ENCODE assay signal across 1 cellular context in genomic region chr17:74842599-74843351, GRCh38.
TF ChIP-seq lines count a peak whose summit lies in the region.

No MANE protein-coding gene starts in this region.

TF ChIP-seq in HepG2, 621 proteins besides CTCF, POLR2A, EP300 and RAD21 (continued from another document and continues in another):
- TF ChIP-seq, protein P1, sequence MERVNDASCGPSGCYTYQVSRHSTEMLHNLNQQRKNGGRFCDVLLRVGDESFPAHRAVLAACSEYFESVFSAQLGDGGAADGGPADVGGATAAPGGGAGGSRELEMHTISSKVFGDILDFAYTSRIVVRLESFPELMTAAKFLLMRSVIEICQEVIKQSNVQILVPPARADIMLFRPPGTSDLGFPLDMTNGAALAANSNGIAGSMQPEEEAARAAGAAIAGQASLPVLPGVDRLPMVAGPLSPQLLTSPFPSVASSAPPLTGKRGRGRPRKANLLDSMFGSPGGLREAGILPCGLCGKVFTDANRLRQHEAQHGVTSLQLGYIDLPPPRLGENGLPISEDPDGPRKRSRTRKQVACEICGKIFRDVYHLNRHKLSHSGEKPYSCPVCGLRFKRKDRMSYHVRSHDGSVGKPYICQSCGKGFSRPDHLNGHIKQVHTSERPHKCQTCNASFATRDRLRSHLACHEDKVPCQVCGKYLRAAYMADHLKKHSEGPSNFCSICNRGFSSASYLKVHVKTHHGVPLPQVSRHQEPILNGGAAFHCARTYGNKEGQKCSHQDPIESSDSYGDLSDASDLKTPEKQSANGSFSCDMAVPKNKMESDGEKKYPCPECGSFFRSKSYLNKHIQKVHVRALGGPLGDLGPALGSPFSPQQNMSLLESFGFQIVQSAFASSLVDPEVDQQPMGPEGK (CRISPR knock-in tag; IDR thresholded peaks at IDR 0.05): peak; percentile 80
- TF ChIP-seq, protein P2, sequence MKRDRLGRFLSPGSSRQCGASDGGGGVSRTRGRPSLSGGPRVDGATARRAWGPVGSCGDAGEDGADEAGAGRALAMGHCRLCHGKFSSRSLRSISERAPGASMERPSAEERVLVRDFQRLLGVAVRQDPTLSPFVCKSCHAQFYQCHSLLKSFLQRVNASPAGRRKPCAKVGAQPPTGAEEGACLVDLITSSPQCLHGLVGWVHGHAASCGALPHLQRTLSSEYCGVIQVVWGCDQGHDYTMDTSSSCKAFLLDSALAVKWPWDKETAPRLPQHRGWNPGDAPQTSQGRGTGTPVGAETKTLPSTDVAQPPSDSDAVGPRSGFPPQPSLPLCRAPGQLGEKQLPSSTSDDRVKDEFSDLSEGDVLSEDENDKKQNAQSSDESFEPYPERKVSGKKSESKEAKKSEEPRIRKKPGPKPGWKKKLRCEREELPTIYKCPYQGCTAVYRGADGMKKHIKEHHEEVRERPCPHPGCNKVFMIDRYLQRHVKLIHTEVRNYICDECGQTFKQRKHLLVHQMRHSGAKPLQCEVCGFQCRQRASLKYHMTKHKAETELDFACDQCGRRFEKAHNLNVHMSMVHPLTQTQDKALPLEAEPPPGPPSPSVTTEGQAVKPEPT (CRISPR knock-in tag; IDR thresholded peaks at IDR 0.05; ENCODE audit: low read depth): peak; percentile 57; the same call in 1 of the 2 replicates
- TF ChIP-seq GABPB1 (CRISPR knock-in tag; IDR thresholded peaks at IDR 0.05) (peak; percentile 45; the same call in 1 of the 2 replicates), ZBTB39 (CRISPR knock-in tag; IDR thresholded peaks at IDR 0.05) (no peak), E2F2 (CRISPR knock-in tag; IDR thresholded peaks at IDR 0.05; ENCODE audit: borderline replicate concordance) (no peak), TBX2 (CRISPR knock-in tag; IDR thresholded peaks at IDR 0.05; ENCODE audit: borderline replicate concordance) (peak; percentile 44; the same call in 1 of the 2 replicates), NONO (IDR thresholded peaks at IDR 0.05) (no peak), NONO (CRISPR knock-in tag; conservative IDR thresholded peaks at IDR 0.05) (0 out of 2 replicates have a peak, but pooled peaks have one; percentile 42), PITX1 (CRISPR knock-in tag; IDR thresholded peaks at IDR 0.05) (0 out of 2 replicates have a peak, but pooled peaks have one; percentile 26), GATAD2A (CRISPR knock-in tag; IDR thresholded peaks at IDR 0.05) (no peak), ZNF451 (CRISPR knock-in tag; IDR thresholded peaks at IDR 0.05) (0 out of 2 replicates have a peak, but pooled peaks have one; percentile 69), ZNF563 (CRISPR knock-in tag; IDR thresholded peaks at IDR 0.05) (peak; percentile 74; the same call in 1 of the 2 replicates), ZNF256 (CRISPR knock-in tag; conservative IDR thresholded peaks at IDR 0.05) (no peak), ESRRA (CRISPR knock-in tag; IDR thresholded peaks at IDR 0.05; ENCODE audit: low read depth) (peak; percentile 32; the same call in 1 of the 2 replicates), MXI1 (IDR thresholded peaks at IDR 0.05; ENCODE audit: borderline replicate concordance, low read depth, low read length) (0 out of 3 replicates have a peak, but pooled peaks have one; percentile 31), ZNF607 (CRISPR knock-in tag; IDR thresholded peaks at IDR 0.05; ENCODE audit: borderline replicate concordance) (peak; percentile 39; the same call in 1 of the 2 replicates), MAZ (IDR thresholded peaks at IDR 0.05; ENCODE audit: borderline replicate concordance, low read depth, low read length) (0 out of 2 replicates have a peak, but pooled peaks have one; percentile 31), MAZ (CRISPR knock-in tag; IDR thresholded peaks at IDR 0.05; ENCODE audit: low read depth) (peak; percentile 83), SALL2 (CRISPR knock-in tag; IDR thresholded peaks at IDR 0.05) (peak; percentile 27; the same call in 1 of the 2 replicates), ZNF3 (CRISPR knock-in tag; IDR thresholded peaks at IDR 0.05) (no peak), ZNF615 (CRISPR knock-in tag; IDR thresholded peaks at IDR 0.05; ENCODE audit: borderline replicate concordance) (no peak), CBX5 (CRISPR knock-in tag; IDR thresholded peaks at IDR 0.05; ENCODE audit: borderline replicate concordance) (no peak), TFDP2 (CRISPR knock-in tag; IDR thresholded peaks at IDR 0.05) (0 out of 2 replicates have a peak, but pooled peaks have one; percentile 13), ZNF468 (CRISPR knock-in tag; IDR thresholded peaks at IDR 0.05) (no peak), SOX13 (IDR thresholded peaks at IDR 0.05) (no peak), SOX13 (CRISPR knock-in tag; conservative IDR thresholded peaks at IDR 0.05 in 1 of 2, IDR thresholded peaks at IDR 0.05 in 1 of 2) (0 out of 4 replicates have a peak, but pooled peaks of 1 of the 2 experiments have one; percentile 1), ZNF225 (CRISPR knock-in tag; IDR thresholded peaks at IDR 0.05) (no peak), HIVEP1 (CRISPR knock-in tag; IDR thresholded peaks at IDR 0.05) (no peak), ZFP36L1 (CRISPR knock-in tag; IDR thresholded peaks at IDR 0.05) (no peak), BCL3 (CRISPR knock-in tag; IDR thresholded peaks at IDR 0.05) (0 out of 2 replicates have a peak, but pooled peaks have one; percentile 53), EED (CRISPR knock-in tag; IDR thresholded peaks at IDR 0.05) (0 out of 2 replicates have a peak, but pooled peaks have one; percentile 80), THRA (CRISPR knock-in tag; IDR thresholded peaks at IDR 0.05; ENCODE audit: borderline replicate concordance) (no peak), ZFYVE20 (CRISPR knock-in tag; IDR thresholded peaks at IDR 0.05; ENCODE audit: borderline replicate concordance, low read depth) (0 out of 2 replicates have a peak, but pooled peaks have one; percentile 16), GATAD1 (CRISPR knock-in tag; IDR thresholded peaks at IDR 0.05) (0 out of 2 replicates have a peak, but pooled peaks have one; percentile 15), MYC (CRISPR knock-in tag; IDR thresholded peaks at IDR 0.05; ENCODE audit: borderline replicate concordance) (peak; percentile 17), ZNF687 (CRISPR knock-in tag; IDR thresholded peaks at IDR 0.05) (peak; percentile 66), SRSF9 (IDR thresholded peaks at IDR 0.05; ENCODE audit: borderline replicate concordance, insufficient read depth, low read depth, low read length, poor library complexity, severe bottlenecking) (no peak)
- TF ChIP-seq, protein P3, sequence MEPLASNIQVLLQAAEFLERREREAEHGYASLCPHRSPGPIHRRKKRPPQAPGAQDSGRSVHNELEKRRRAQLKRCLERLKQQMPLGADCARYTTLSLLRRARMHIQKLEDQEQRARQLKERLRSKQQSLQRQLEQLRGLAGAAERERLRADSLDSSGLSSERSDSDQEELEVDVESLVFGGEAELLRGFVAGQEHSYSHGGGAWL (CRISPR knock-in tag; IDR thresholded peaks at IDR 0.05): no peak
- TF ChIP-seq, protein P4, sequence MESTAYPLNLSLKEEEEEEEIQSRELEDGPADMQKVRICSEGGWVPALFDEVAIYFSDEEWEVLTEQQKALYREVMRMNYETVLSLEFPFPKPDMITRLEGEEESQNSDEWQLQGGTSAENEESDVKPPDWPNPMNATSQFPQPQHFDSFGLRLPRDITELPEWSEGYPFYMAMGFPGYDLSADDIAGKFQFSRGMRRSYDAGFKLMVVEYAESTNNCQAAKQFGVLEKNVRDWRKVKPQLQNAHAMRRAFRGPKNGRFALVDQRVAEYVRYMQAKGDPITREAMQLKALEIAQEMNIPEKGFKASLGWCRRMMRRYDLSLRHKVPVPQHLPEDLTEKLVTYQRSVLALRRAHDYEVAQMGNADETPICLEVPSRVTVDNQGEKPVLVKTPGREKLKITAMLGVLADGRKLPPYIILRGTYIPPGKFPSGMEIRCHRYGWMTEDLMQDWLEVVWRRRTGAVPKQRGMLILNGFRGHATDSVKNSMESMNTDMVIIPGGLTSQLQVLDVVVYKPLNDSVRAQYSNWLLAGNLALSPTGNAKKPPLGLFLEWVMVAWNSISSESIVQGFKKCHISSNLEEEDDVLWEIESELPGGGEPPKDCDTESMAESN (CRISPR knock-in tag; conservative IDR thresholded peaks at IDR 0.05): peak; percentile 45; the same call in 1 of the 2 replicates
- TF ChIP-seq, protein P5, sequence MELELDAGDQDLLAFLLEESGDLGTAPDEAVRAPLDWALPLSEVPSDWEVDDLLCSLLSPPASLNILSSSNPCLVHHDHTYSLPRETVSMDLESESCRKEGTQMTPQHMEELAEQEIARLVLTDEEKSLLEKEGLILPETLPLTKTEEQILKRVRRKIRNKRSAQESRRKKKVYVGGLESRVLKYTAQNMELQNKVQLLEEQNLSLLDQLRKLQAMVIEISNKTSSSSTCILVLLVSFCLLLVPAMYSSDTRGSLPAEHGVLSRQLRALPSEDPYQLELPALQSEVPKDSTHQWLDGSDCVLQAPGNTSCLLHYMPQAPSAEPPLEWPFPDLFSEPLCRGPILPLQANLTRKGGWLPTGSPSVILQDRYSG (CRISPR knock-in tag; IDR thresholded peaks at IDR 0.05): peak; percentile 21; the same call in 1 of the 2 replicates
